ENCODE assay signal across 7 cellular contexts in the genomic region with DNA sequence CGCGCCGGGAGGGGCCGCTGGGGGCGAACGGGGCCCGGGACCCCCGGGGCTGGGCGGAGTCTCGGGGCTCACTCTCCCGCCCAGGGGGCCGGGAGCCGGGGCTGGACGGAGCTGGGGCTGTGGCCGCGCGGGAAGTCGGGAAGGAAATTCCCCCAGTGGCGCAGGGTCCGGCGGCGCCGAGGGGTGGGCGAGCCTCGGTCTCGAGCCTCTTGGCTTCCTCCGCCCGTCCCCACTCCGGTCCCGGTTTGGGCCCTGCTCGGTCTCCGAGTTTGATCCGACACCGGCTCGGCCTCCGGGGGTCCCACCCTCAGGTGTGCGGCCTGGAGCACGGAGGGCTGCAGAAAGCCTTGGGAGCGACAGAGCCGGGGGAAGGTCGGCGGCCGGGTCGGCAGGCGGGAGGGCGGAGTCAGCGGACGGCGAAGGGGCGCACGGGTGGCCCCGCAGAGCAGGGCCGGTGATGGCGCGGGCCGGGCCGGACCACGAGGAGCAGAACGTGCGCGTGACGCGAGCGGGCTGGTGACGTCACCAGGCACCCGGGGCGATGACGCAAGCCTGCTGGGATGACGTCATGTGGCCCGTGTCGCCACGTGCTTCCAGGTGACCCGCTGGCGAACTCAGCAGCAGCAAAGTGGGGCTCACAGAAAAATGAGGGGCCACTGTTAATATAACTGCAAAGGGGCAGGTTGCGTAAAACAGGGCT. TPM values are rescaled to one million over a fixed set of nuclear protein-coding genes. Genes with fewer than 3 reads are reported as not detected.
DNase-seq lines count a peak whose midpoint lies in the region; ATAC-seq and TF ChIP-seq lines count a peak whose summit lies in the region.

No MANE protein-coding gene starts in this region.

- TF ChIP-seq RAD21 in liver (IDR thresholded peaks at IDR 0.05) = no peak

- peak overlapping the region; percentile 84 for H3K4me3 ChIP-seq in MG63
- H3K4me3 ChIP-seq in coronary artery = peak overlapping the region; percentile 89
- peak overlapping the region in 2 of 3 donors; percentile 31 to 66 for H3K4me3 ChIP-seq in liver (ENCODE audit: low read depth in 1 of 3, low read length in 3 of 3)

- peak overlapping the region; percentile 96 to 100 for H3K27ac ChIP-seq in coronary artery
- peak overlapping the region; percentile 83 to 84 for H3K27ac ChIP-seq in liver (ENCODE audit: low read depth in 1 of 2, low read length in 2 of 2)

- H3K4me1 ChIP-seq in liver (ENCODE audit: control insufficient read depth in 4 of 4, insufficient read depth in 4 of 4, low read length in 3 of 4) = peaks cover 5 to 47% (median 34%) of the 10 kb centered on the region in 4 donors

- TF ChIP-seq CTCF in GM13977 (IDR thresholded peaks at IDR 0.05; ENCODE audit: extremely low read depth, insufficient read depth, missing control alignments) = no peak
- no peak for TF ChIP-seq CTCF in coronary artery (IDR thresholded peaks at IDR 0.05)
- no peak for TF ChIP-seq CTCF in liver (IDR thresholded peaks at IDR 0.05; ENCODE audit: low read depth, low read length, missing input control)

- WGBS in liver = 2% methylated on average over 75 of the region's 75 CpGs

- in situ Hi-C loops in GM13977 (cut with MboI; ENCODE audit: low pct_unique_long_range_greater_than_20kb, low sequenced_read_pairs, unreplicated experiment) = no loop called here

- H3K27me3 ChIP-seq in MG63 = no peaks in the 10 kb centered on the region
- peaks cover 0 to 11% (median 1%) of the 10 kb centered on the region in 4 donors for H3K27me3 ChIP-seq in liver (ENCODE audit: control insufficient read depth in 4 of 4, insufficient read depth in 4 of 4, low read length in 3 of 4)

- peak overlapping the region in 1 of 2 donors; percentile 15 for H3K9ac ChIP-seq in liver (ENCODE audit: low read depth in 1 of 2, low read length in 2 of 2)

- ATAC-seq in GM21723 (IDR thresholded peaks at IDR 0.05; ENCODE audit: unreplicated experiment) = no peak

- H3K36me3 ChIP-seq in MG63 (no peaks in the 10 kb centered on the region), liver (ENCODE audit: control insufficient read depth in 4 of 4, insufficient read depth in 3 of 4, low read depth in 1 of 4, low read length in 3 of 4) (no peaks in the 10 kb centered on the region)

- H3K9me3 ChIP-seq in MG63 (no peaks in the 10 kb centered on the region), liver (ENCODE audit: control insufficient read depth in 4 of 4, low read length in 3 of 4) (no peaks in the 10 kb centered on the region)

- DNase-seq in GM13977 (ENCODE audit: low spot score) (peak; percentile 91), MG63 (peak; percentile 85), coronary artery (ENCODE audit: low spot score) (peak; percentile 92)
- DNase-seq in activated CD4-positive, alpha-beta T cell treated with anti-CD3 and anti-CD28 coated beads, Interleukin-2, amount 50 U/mL, for 24 hours (ENCODE audit: low read depth in 1 of 2, low spot score in 1 of 2) = peak; percentile 48 to 53
- peak; percentile 52 to 71 for DNase-seq in stimulated activated CD4-positive, alpha-beta T cell treated with anti-CD3 and anti-CD28 coated beads, Interleukin-4, amount 100 ng/mL, for 48 hours (ENCODE audit: low read depth in 2 of 2)

TF ChIP-seq in liver, 16 proteins besides CTCF, POLR2A, EP300 and RAD21:
- TF ChIP-seq ATF3 (IDR thresholded peaks at IDR 0.05) (no peak), JUND (IDR thresholded peaks at IDR 0.05) (peak in 1 of 2 donors; percentile 62), RXRA (IDR thresholded peaks at IDR 0.05) (peak; percentile 5 to 18)
- TF ChIP-seq, protein P1, sequence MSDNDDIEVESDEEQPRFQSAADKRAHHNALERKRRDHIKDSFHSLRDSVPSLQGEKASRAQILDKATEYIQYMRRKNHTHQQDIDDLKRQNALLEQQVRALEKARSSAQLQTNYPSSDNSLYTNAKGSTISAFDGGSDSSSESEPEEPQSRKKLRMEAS (IDR thresholded peaks at IDR 0.05) = no peak

RNA-seq across cellular contexts. Expression of gene HES4, which starts 0.6 kb away (rescaled TPM):
- total RNA-seq in MG63 (2014; rRNA removed; shearing (Covaris generic); ENCODE audit: low replicate concordance) = 17.6 and 25.5 TPM in 2 replicates
- total RNA-seq in liver = 1 to 10 TPM in 1 of 2 donors, under 1 TPM in 1; 0.93 to 1.7 TPM
- 1 to 10 TPM; 1.7 to 1.9 TPM for polyA plus RNA-seq in liver

RNA-seq across cellular contexts. Expression of gene ISG15, which starts 12.8 kb away (rescaled TPM):
- total RNA-seq in MG63 (2014; rRNA removed; shearing (Covaris generic); ENCODE audit: low replicate concordance) = 68.0 and 98.4 TPM in 2 replicates
- 10 to 100 TPM in 1 of 2 donors, 1 to 10 TPM in 1; 9.3 to 30.1 TPM for total RNA-seq in liver
- 10 to 100 TPM; 82.8 to 89.4 TPM for polyA plus RNA-seq in liver

RNA-seq across cellular contexts. Expression of gene PERM1, which starts 18.6 kb away (rescaled TPM):
- total RNA-seq in MG63 (2014; rRNA removed; shearing (Covaris generic); ENCODE audit: low replicate concordance) = 0.13 TPM in 1 of 2 replicates, not detected in the other
- total RNA-seq in liver = under 1 TPM in 1 of 2 donors, not detected in 1; under 0.01 TPM
- under 1 TPM in 1 of 2 donors, not detected in 1; 0.06 TPM for polyA plus RNA-seq in liver

RNA-seq across cellular contexts. Expression of gene AGRN, which starts 19.4 kb away (rescaled TPM):
- 38.0 and 70.2 TPM in 2 replicates for total RNA-seq in MG63 (2014; rRNA removed; shearing (Covaris generic); ENCODE audit: low replicate concordance)
- 10 to 100 TPM; 15.7 to 22.4 TPM for total RNA-seq in liver
- polyA plus RNA-seq in liver = 10 to 100 TPM in 1 of 2 donors, 1 to 10 TPM in 1; 1.8 to 18.1 TPM

RNA-seq across cellular contexts. Expression of gene PLEKHN1, which starts 34.2 kb away (rescaled TPM):
- total RNA-seq in MG63 (2014; rRNA removed; shearing (Covaris generic); ENCODE audit: low replicate concordance) = 0.56 TPM in 1 of 2 replicates, not detected in the other
- total RNA-seq in liver = under 1 TPM in 1 of 2 donors, not detected in 1; 0.17 TPM
- polyA plus RNA-seq in liver = under 1 TPM in 1 of 2 donors, not detected in 1; 0.18 TPM
